In genomic region chr15:37880009-37880834, GRCh38 we compare ENCODE assay signal across 8 cellular contexts.
DNase-seq lines count a peak whose midpoint lies in the region; ATAC-seq and TF ChIP-seq lines count a peak whose summit lies in the region.

No MANE protein-coding gene starts in this region.

- H2AFZ ChIP-seq in Loucy (ENCODE audit: low read length): no peak overlapping the region

- no peaks in the 10 kb centered on the region for H3K27me3 ChIP-seq in Loucy (ENCODE audit: insufficient read depth, low read length, poor library complexity, severe bottlenecking)

- DNase-seq in SIG-M5 treated with dmso at 0.1 percent for 504 hours (lab: John Stamatoyannopoulos, UW; ENCODE audit: unreplicated experiment) (peak; percentile 15), SIG-M5 (lab: John Stamatoyannopoulos, UW) (no peak), SKM-1 treated with dmso at 0.1 percent for 144 hours (lab: John Stamatoyannopoulos, UW; ENCODE audit: unreplicated experiment) (peak; percentile 34), head of caudate nucleus (peak in 22 of 42 donors; percentile 5 to 65 (median 38)), stromal cell of bone marrow (ENCODE audit: low read depth) (peak; percentile 13)
- DNase-seq in activated naive CD8-positive, alpha-beta T cell treated with anti-CD3 and anti-CD28 coated beads, Interleukin-2, amount 50 U/mL, for 24 hours: no peak

- no peaks in the 10 kb centered on the region for H3K36me3 ChIP-seq in Loucy (ENCODE audit: insufficient read depth, low read length)

- H3K9me2 ChIP-seq in Loucy (replicated peaks; ENCODE audit: low read depth, low read length): no peaks in the 10 kb centered on the region

- no peak for ATAC-seq in HG03135 (IDR thresholded peaks at IDR 0.05; ENCODE audit: unreplicated experiment)
- ATAC-seq in activated naive CD8-positive, alpha-beta T cell treated with anti-CD3 and anti-CD28 coated beads, Interleukin-2, amount 50 U/mL, for 24 hours: no peak

- no peaks in the 10 kb centered on the region for H3K9me3 ChIP-seq in Loucy (ENCODE audit: insufficient read depth, low read depth, low read length)

- H3K27ac Mint-ChIP-seq in activated naive CD8-positive, alpha-beta T cell treated with anti-CD3 and anti-CD28 coated beads, Interleukin-2, amount 50 U/mL, for 24 hours: no peak overlapping the region

- H3K79me2 ChIP-seq in Loucy (ENCODE audit: insufficient read depth, low read length): no peaks in the 10 kb centered on the region

- no peaks in the 10 kb centered on the region for H3K4me1 Mint-ChIP-seq in activated naive CD8-positive, alpha-beta T cell treated with anti-CD3 and anti-CD28 coated beads, Interleukin-2, amount 50 U/mL, for 24 hours

- no peak overlapping the region for H3K4me3 Mint-ChIP-seq in activated naive CD8-positive, alpha-beta T cell treated with anti-CD3 and anti-CD28 coated beads, Interleukin-2, amount 50 U/mL, for 24 hours

- peaks cover 13% of the 10 kb centered on the region for H3K27me3 Mint-ChIP-seq in activated naive CD8-positive, alpha-beta T cell treated with anti-CD3 and anti-CD28 coated beads, Interleukin-2, amount 50 U/mL, for 24 hours

- TF ChIP-seq CTCF in Loucy (conservative IDR thresholded peaks at IDR 0.05; ENCODE audit: low read length): peak; percentile 97

- H3F3A ChIP-seq in Loucy (ENCODE audit: low read depth): no peaks in the 10 kb centered on the region

- no peaks in the 10 kb centered on the region for H3K36me3 Mint-ChIP-seq in activated naive CD8-positive, alpha-beta T cell treated with anti-CD3 and anti-CD28 coated beads, Interleukin-2, amount 50 U/mL, for 24 hours (ENCODE audit: low read depth)

- intact Hi-C loops in head of caudate nucleus (cut with DNase I): loop anchor here (10.0 kb wide), 1 partner anchor 995 kb away; no protein-coding TSS in a partner anchor

- no peak overlapping the region for H3K9ac ChIP-seq in Loucy (ENCODE audit: low read depth, low read length, poor library complexity, severe bottlenecking)

- no peak overlapping the region for H3K4me3 ChIP-seq in Loucy (ENCODE audit: low read length, poor library complexity, severe bottlenecking)

- H3K4me2 ChIP-seq in Loucy (ENCODE audit: low read depth, low read length, poor library complexity, severe bottlenecking): no peak overlapping the region

- no peaks in the 10 kb centered on the region for H3K9me3 Mint-ChIP-seq in activated naive CD8-positive, alpha-beta T cell treated with anti-CD3 and anti-CD28 coated beads, Interleukin-2, amount 50 U/mL, for 24 hours

- H3K4me1 ChIP-seq in Loucy (ENCODE audit: insufficient read depth, low read length, poor library complexity, severe bottlenecking): peaks cover 16% of the 10 kb centered on the region

- H4K20me1 ChIP-seq in Loucy (ENCODE audit: insufficient read depth, low read length, poor library complexity, severe bottlenecking): no peaks in the 10 kb centered on the region

Comparison
In these comparisons a context has a peak if more than half of its experiments do, and no peak if none do; other contexts are left out.
1. DNase-seq: peak in SIG-M5 treated with dmso at 0.1 percent for 504 hours (single experiment), SKM-1 treated with dmso at 0.1 percent for 144 hours (single experiment), head of caudate nucleus (22 of 42) and stromal cell of bone marrow (single experiment); none in SIG-M5 (single experiment) and activated naive CD8-positive, alpha-beta T cell treated with anti-CD3 and anti-CD28 coated beads, Interleukin-2, amount 50 U/mL, for 24 hours (single experiment).